15 cellular contexts compared by ENCODE assay signal in the genomic region with DNA sequence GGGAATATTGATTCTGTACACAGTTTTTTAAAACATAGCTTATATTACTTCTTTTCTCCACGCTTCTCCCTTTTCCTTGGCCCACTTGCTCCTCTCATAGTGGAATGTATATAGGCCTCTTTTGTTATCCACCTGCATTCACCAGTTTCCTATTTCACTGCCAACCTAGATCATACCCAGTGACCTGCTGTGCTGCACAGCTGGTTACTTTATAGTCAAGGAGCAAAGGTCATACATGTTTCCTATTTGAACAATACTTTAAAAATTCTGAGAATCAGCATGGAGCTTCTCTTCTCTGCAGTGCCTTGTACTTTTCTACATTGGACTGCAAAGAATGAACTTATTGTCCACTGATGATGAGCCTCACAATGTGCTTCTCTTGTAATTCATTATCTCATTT.
"Had no signal": no experiment of that assay in that cellular context is flagged by ENCODE, and none has a peak within 500 bp of the region (broad histone marks: within the 10 kb centered on the region; RNA-seq: fewer than 3 reads in every experiment).

No MANE protein-coding gene starts in this region.

- FAIRE-seq: frontal cortex had no signal

- H3K27me3 ChIP-seq: heart left ventricle, left lung, sigmoid colon, upper lobe of right lung had no signal

- H3K4me3 ChIP-seq: coronary artery, heart left ventricle, left lung, sigmoid colon, upper lobe of right lung had no signal

- ATAC-seq: heart left ventricle; left lung; natural killer cell treated with Interleukin-12 subunit alpha and Interleukin-12 subunit beta and Interleukin-15 and Interleukin-18, amount 100 ng/mL, for 72 hours; stimulated activated naive CD8-positive, alpha-beta T cell treated with anti-CD3 and anti-CD28 coated beads, Interleukin-15, Interleukin-2, amounts not matched to agents 100 U/mL and 50 U/mL, for 24 hours; upper lobe of right lung had no signal

- H3K4me1 ChIP-seq: sigmoid colon, upper lobe of right lung had no signal

- H3K9me3 ChIP-seq: heart left ventricle, left lung, sigmoid colon, upper lobe of right lung had no signal

- H3K27ac ChIP-seq: coronary artery, heart left ventricle, left lung, sigmoid colon, upper lobe of right lung had no signal

- DNase-seq: activated CD4-positive, alpha-beta T cell treated with anti-CD3 and anti-CD28 coated beads, Interleukin-2, amount 10 ng/mL, durations not matched to agents 24 days and 14 days; activated T-cell treated with anti-CD3 and anti-CD28 coated beads for 4 hours; caudate nucleus; effector CD4-positive, alpha-beta T cell; heart left ventricle; islet precursor cell; left lung; sigmoid colon; stimulated activated CD4-positive, alpha-beta T cell treated with anti-CD3 and anti-CD28 coated beads, Interleukin-2, amount 100 ng/mL, for 48 hours; stimulated activated CD8-positive, alpha-beta memory T cell treated with anti-CD3 and anti-CD28 coated beads, Interleukin-4, amount 100 ng/mL, for 48 hours; stimulated activated naive CD8-positive, alpha-beta T cell treated with anti-CD3 and anti-CD28 coated beads, Interleukin-15, Interleukin-2, amounts not matched to agents 100 U/mL and 50 U/mL, for 24 hours; upper lobe of right lung had no signal

- H3K36me3 ChIP-seq: heart left ventricle, left lung, sigmoid colon, upper lobe of right lung had no signal
